ENCODE assay signal across 17 cellular contexts in genomic region chr6:136016228-136017225, GRCh38.
DNase-seq lines count a peak whose midpoint lies in the region; ATAC-seq and TF ChIP-seq lines count a peak whose summit lies in the region.
"Had no signal": no experiment of that assay in that cellular context is flagged by ENCODE, and none has a peak within 500 bp of the region (broad histone marks: within the 10 kb centered on the region; RNA-seq: fewer than 3 reads in every experiment).

No MANE protein-coding gene starts in this region.

- H3K4me2 ChIP-seq in IMR-90 (ENCODE audit: low read depth, low read length) (peak overlapping the region; percentile 18; the same call in 1 of the 2 replicates), PC-3 (ENCODE audit: low read length) (no peak overlapping the region)

- H3K79me2 ChIP-seq in PC-3 (ENCODE audit: low read length): no peaks in the 10 kb centered on the region

- H4K8ac ChIP-seq in IMR-90 (ENCODE audit: low read depth in 2 of 2, low read length in 2 of 2): peak overlapping the region; percentile 95 to 97

- no peaks in the 10 kb centered on the region for H3K36me3 Mint-ChIP-seq in nephron progenitor cell (ENCODE audit: low read depth)

- no peaks in the 10 kb centered on the region for H3K9me3 Mint-ChIP-seq in nephron progenitor cell
- H3K9me3 Mint-ChIP-seq: activated naive CD4-positive, alpha-beta T cell treated with anti-CD3 and anti-CD28 coated beads for 36 hours; stimulated activated naive B cell treated with anti-CD40 and anti-IgM and Interleukin-4, amounts not matched to agents 10 μg/mL and 1 μg/mL and 100 μg/mL, for 72 hours had no signal

- DNase-seq in COR-L47 (lab: John Stamatoyannopoulos, UW): peak; percentile 13
- DNase-seq in IMR-90: no peak
- DNase-seq in PC-3: peak; percentile 20
- DNase-seq in fibroblast of peridontal ligament (ENCODE audit: extremely low read depth): peak; percentile 50
- no peak for DNase-seq in cerebellar nuclear complex (lab: John Stamatoyannopoulos, UW)
- no peak for DNase-seq in nephron progenitor cell
- no peak for DNase-seq in stimulated activated naive CD4-positive, alpha-beta T cell (lab: John Stamatoyannopoulos, UW)
- DNase-seq: activated CD4-positive, alpha-beta T cell treated with anti-CD3 and anti-CD28 coated beads for 4 hours; activated naive CD4-positive, alpha-beta T cell treated with anti-CD3 and anti-CD28 coated beads for 36 hours; Calu3; midbrain; NK-92 treated with Interleukin-12 subunit alpha and Interleukin-12 subunit beta, amount 100 ng/mL, for 24 hours; Right ventricle myocardium superior; stimulated activated naive B cell treated with anti-CD40 and anti-IgM and Interleukin-4, amounts not matched to agents 10 μg/mL and 1 μg/mL and 100 μg/mL, for 72 hours had no signal

- H3K14ac ChIP-seq in IMR-90 (replicated peaks; ENCODE audit: low read depth, low read length): peak overlapping the region; percentile 87

- H3K27me3 Mint-ChIP-seq in nephron progenitor cell (ENCODE audit: low read depth, poor library complexity): peaks cover 5% of the 10 kb centered on the region
- H3K27me3 Mint-ChIP-seq: stimulated activated naive B cell treated with anti-CD40 and anti-IgM and Interleukin-4, amounts not matched to agents 10 μg/mL and 1 μg/mL and 100 μg/mL, for 72 hours had no signal

- peak overlapping the region; percentile 93 for H3K18ac ChIP-seq in IMR-90 (ENCODE audit: low read depth, low read length)

- H4K20me1 ChIP-seq in IMR-90 (ENCODE audit: insufficient read depth, low read length): no peaks in the 10 kb centered on the region
- H4K20me1 ChIP-seq in PC-3 (ENCODE audit: low read length): no peaks in the 10 kb centered on the region

- TF ChIP-seq POLR2A in IMR-90 (IDR thresholded peaks at IDR 0.05; ENCODE audit: low read depth, low read length): no peak

- peak overlapping the region; percentile 100 for H2BK15ac ChIP-seq in IMR-90 (ENCODE audit: low read depth, low read length)

- peak overlapping the region; percentile 97 for H2BK20ac ChIP-seq in IMR-90 (ENCODE audit: low read depth, low read length)

- H3K9me1 ChIP-seq in IMR-90 (ENCODE audit: insufficient read depth, low read length): peaks cover 9% of the 10 kb centered on the region

- H3K79me1 ChIP-seq in IMR-90 (ENCODE audit: low read depth in 1 of 2, low read length in 2 of 2): peaks cover 19 to 34% of the 10 kb centered on the region in 2 experiments

- no peak for TF ChIP-seq RAD21 in IMR-90 (IDR thresholded peaks at IDR 0.05; ENCODE audit: low read length)

- H3K36me3 ChIP-seq in IMR-90 (ENCODE audit: control insufficient read depth, insufficient read depth, low read length): peaks cover 1% of the 10 kb centered on the region; the same call in 1 of the 2 replicates
- no peaks in the 10 kb centered on the region for H3K36me3 ChIP-seq in PC-3 (ENCODE audit: low read depth, low read length)
- H3K36me3 ChIP-seq: gastroesophageal sphincter had no signal

- H3K27me3 ChIP-seq in IMR-90 (ENCODE audit: control insufficient read depth, insufficient read depth, low read length) (no peaks in the 10 kb centered on the region), PC-3 (ENCODE audit: low read length) (no peaks in the 10 kb centered on the region)
- H3K27me3 ChIP-seq: gastroesophageal sphincter had no signal

- POLR2A ChIA-PET in IMR-90 (lab: Charles Lee; ENCODE audit: unreplicated experiment) (interaction anchor here (0.6 kb wide), 1 partner anchor 206 kb away, joined by 5 read pairs; no protein-coding TSS in a partner anchor), PC-3 (lab: Charles Lee; ENCODE audit: unreplicated experiment) (no interaction called here)

- H3K4me3 ChIP-seq in IMR-90 (ENCODE audit: insufficient read depth, low read depth, low read length) (no peak overlapping the region), PC-3 (ENCODE audit: low read length) (no peak overlapping the region)
- H3K4me3 ChIP-seq: gastroesophageal sphincter, skin epidermis had no signal

- peak overlapping the region; percentile 97 for H4K91ac ChIP-seq in IMR-90 (ENCODE audit: insufficient read depth, low read depth, low read length)

- WGBS in IMR-90 (ENCODE audit: extremely low coverage in 2 of 2, insufficient read length in 1 of 2), 2 experiments: no CpG with 5 or more reads among the region's 9 CpGs

- intact Hi-C loops in IMR-90 (cut with micrococcal nuclease) (loop anchor here (5.0 kb wide), 1 partner anchor 211 kb away; no protein-coding TSS in a partner anchor), PC-3 (cut with micrococcal nuclease) (no loop called here)

- H3K56ac ChIP-seq in IMR-90 (ENCODE audit: extremely low read depth, insufficient read depth, low read length): peak overlapping the region; percentile 84

- H3K9me3 ChIP-seq in IMR-90 (ENCODE audit: control insufficient read depth, insufficient read depth, low read length) (no peaks in the 10 kb centered on the region), PC-3 (ENCODE audit: low read length) (no peaks in the 10 kb centered on the region)
- H3K9me3 ChIP-seq: gastroesophageal sphincter had no signal

- H3F3A ChIP-seq in PC-3 (ENCODE audit: low read length, unreplicated experiment): no peaks in the 10 kb centered on the region

- H3K4me3 Mint-ChIP-seq in nephron progenitor cell: no peak overlapping the region
- H3K4me3 Mint-ChIP-seq: activated naive CD4-positive, alpha-beta T cell treated with anti-CD3 and anti-CD28 coated beads for 36 hours; stimulated activated naive B cell treated with anti-CD40 and anti-IgM and Interleukin-4, amounts not matched to agents 10 μg/mL and 1 μg/mL and 100 μg/mL, for 72 hours had no signal

- TF ChIP-seq CTCF in IMR-90 (conservative IDR thresholded peaks at IDR 0.05; ENCODE audit: low read depth, low read length) (no peak), PC-3 (conservative IDR thresholded peaks at IDR 0.05; ENCODE audit: low read depth, low read length) (no peak), nephron progenitor cell (IDR thresholded peaks at IDR 0.05) (no peak)

- peak overlapping the region; percentile 21 for H2AK9ac ChIP-seq in IMR-90 (replicated peaks; ENCODE audit: low read depth, low read length, poor library complexity)

- peak overlapping the region; percentile 98 for H2BK5ac ChIP-seq in IMR-90 (ENCODE audit: low read depth, low read length, poor library complexity, severe bottlenecking)

- H3K4me1 Mint-ChIP-seq in nephron progenitor cell: no peaks in the 10 kb centered on the region

- H3K4me1 ChIP-seq in IMR-90 (ENCODE audit: control insufficient read depth, insufficient read depth, low read length): peaks cover 18% of the 10 kb centered on the region
- H3K4me1 ChIP-seq in PC-3 (ENCODE audit: insufficient read depth, low read length): peaks cover 27% of the 10 kb centered on the region
- H3K4me1 ChIP-seq: gastroesophageal sphincter had no signal

- no peak overlapping the region for H2AFZ ChIP-seq in IMR-90 (replicated peaks; ENCODE audit: low read length, poor library complexity)
- no peak overlapping the region for H2AFZ ChIP-seq in PC-3 (ENCODE audit: low read length)

- peak overlapping the region; percentile 92 for H4K5ac ChIP-seq in IMR-90 (ENCODE audit: low read depth, low read length)

- dilution Hi-C loops in IMR-90 (cut with HindIII; ENCODE audit: low sequenced_read_pairs, unreplicated experiment): no loop called here

- H3K4ac ChIP-seq in IMR-90 (ENCODE audit: low read depth, low read length): peak overlapping the region; percentile 94

- H3K27ac ChIP-seq in IMR-90 (ENCODE audit: insufficient read depth, low read length) (peak overlapping the region; percentile 96), PC-3 (ENCODE audit: low read length) (peak overlapping the region; percentile 78; the same call in 1 of the 2 replicates)
- H3K27ac ChIP-seq: gastroesophageal sphincter had no signal

- H3K9ac ChIP-seq in IMR-90 (ENCODE audit: low read depth, low read length) (peak overlapping the region; percentile 24; the same call in 1 of the 2 replicates), PC-3 (ENCODE audit: low read length) (peak overlapping the region; percentile 49; the same call in 1 of the 2 replicates)

- no peaks in the 10 kb centered on the region for H3K9me2 ChIP-seq in PC-3 (replicated peaks; ENCODE audit: low read length)

- CTCF ChIA-PET in IMR-90 (lab: Yijun Ruan, JAX) (interaction anchor here (0.7 kb wide), 1 partner anchor 210 kb away, joined by 3 read pairs; no protein-coding TSS in a partner anchor), PC-3 (lab: Charles Lee) (no interaction called here)

- in situ Hi-C loops in IMR-90 (cut with MboI; ENCODE audit: low sequenced_read_pairs): no loop called here

- ATAC-seq in IMR-90 (ENCODE audit: low read depth): no peak
- ATAC-seq in PC-3: no peak
- no peak for ATAC-seq in HG02763 (IDR thresholded peaks at IDR 0.05; ENCODE audit: unreplicated experiment)
- ATAC-seq: gastroesophageal sphincter; stimulated activated naive B cell treated with anti-CD40 and anti-IgM and Interleukin-4, amounts not matched to agents 10 μg/mL and 1 μg/mL and 100 μg/mL, for 72 hours had no signal

- H3K23ac ChIP-seq in IMR-90 (ENCODE audit: low read depth, low read length): peak overlapping the region; percentile 92

- no peak overlapping the region for H3K27ac Mint-ChIP-seq in nephron progenitor cell
- H3K27ac Mint-ChIP-seq: activated naive CD4-positive, alpha-beta T cell treated with anti-CD3 and anti-CD28 coated beads for 36 hours; stimulated activated naive B cell treated with anti-CD40 and anti-IgM and Interleukin-4, amounts not matched to agents 10 μg/mL and 1 μg/mL and 100 μg/mL, for 72 hours had no signal

- no TSS peak for BruUV-seq in IMR-90 (replicated peaks; lab: Mats Ljungman, UMichigan)
- BruUV-seq in PC-3 (replicated peaks; lab: Mats Ljungman, UMichigan): no TSS peak

- H2AK5ac ChIP-seq in IMR-90 (ENCODE audit: low read depth, low read length): peak overlapping the region; percentile 99

- H2BK120ac ChIP-seq in IMR-90 (ENCODE audit: low read depth, low read length): peak overlapping the region; percentile 97

TF ChIP-seq in IMR-90, 13 proteins besides CTCF, POLR2A, EP300 and RAD21 (continues in another document):
- TF ChIP-seq CHD1 (IDR thresholded peaks at IDR 0.05; ENCODE audit: low read depth, low read length): no peak
- no peak for TF ChIP-seq MXI1 (IDR thresholded peaks at IDR 0.05; ENCODE audit: borderline replicate concordance, low read depth, low read length)
- TF ChIP-seq MAFK (IDR thresholded peaks at IDR 0.05; ENCODE audit: low read depth, low read length): no peak
- no peak for TF ChIP-seq MAZ (IDR thresholded peaks at IDR 0.05; ENCODE audit: borderline replicate concordance, low read depth, low read length)
- no peak for TF ChIP-seq SMC3 (IDR thresholded peaks at IDR 0.05; ENCODE audit: low read depth, low read length)
- TF ChIP-seq ELK1 (IDR thresholded peaks at IDR 0.05; ENCODE audit: borderline replicate concordance, low read depth, low read length): no peak

Comparison
In these comparisons a context has a peak if more than half of its experiments do, and no peak if none do; other contexts are left out.
1. DNase-seq: peak in COR-L47 (single experiment), PC-3 (single experiment) and fibroblast of peridontal ligament (single experiment); none in IMR-90 (single experiment), cerebellar nuclear complex (0 of 2), nephron progenitor cell (single experiment) and stimulated activated naive CD4-positive, alpha-beta T cell (0 of 6).